ENCODE assay signal across 26 cellular contexts in the genomic region with DNA sequence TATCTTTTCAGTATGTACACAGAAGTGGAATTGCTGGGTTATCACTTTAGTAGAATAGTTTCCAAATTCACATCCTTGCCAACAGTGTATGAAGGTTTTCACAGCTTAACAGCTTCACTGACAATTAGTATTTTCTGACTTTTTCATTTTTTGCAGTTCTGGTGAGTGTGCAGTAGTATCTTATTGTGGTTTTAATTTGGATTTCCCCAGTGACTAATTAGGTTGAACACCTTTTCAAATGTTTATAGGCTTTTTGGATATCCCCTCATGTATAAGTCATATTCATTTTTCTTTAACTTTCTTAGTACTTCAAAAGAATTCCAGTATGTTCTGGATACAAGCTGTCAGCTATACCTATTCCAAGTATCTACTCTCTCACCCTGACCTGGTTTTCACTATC.
"Had no signal": no experiment of that assay in that cellular context is flagged by ENCODE, and none has a peak within 500 bp of the region (broad histone marks: within the 10 kb centered on the region; RNA-seq: fewer than 3 reads in every experiment).

No MANE protein-coding gene starts in this region.

- H3K27ac ChIP-seq: ascending aorta, brain microvascular endothelial cell, gastrocnemius medialis, left lung, lower lobe of right lung, right atrium auricular region, SK-N-MC, thoracic aorta had no signal

- H3K27ac Mint-ChIP-seq: activated CD4-positive, alpha-beta T cell treated with anti-CD3 and anti-CD28 coated beads, Interleukin-2, amount 10 ng/mL, durations not matched to agents 7 days and 5 days; effector memory CD8-positive, alpha-beta T cell; stimulated activated naive B cell treated with anti-CD40 and anti-IgM and Interleukin-4, amounts not matched to agents 10 μg/mL and 1 μg/mL and 100 μg/mL, for 72 hours had no signal

- H3K4me3 ChIP-seq: ascending aorta, gastrocnemius medialis, left lung, lower lobe of right lung, right atrium auricular region, SK-N-MC, smooth muscle cell, thoracic aorta had no signal

- H3K4me1 ChIP-seq: ascending aorta, gastrocnemius medialis, left lung, lower lobe of right lung, right atrium auricular region had no signal

- H3K9me3 ChIP-seq: gastrocnemius medialis, left lung, lower lobe of right lung, right atrium auricular region, thoracic aorta had no signal

- H3K4me3 Mint-ChIP-seq: activated CD4-positive, alpha-beta T cell treated with anti-CD3 and anti-CD28 coated beads, Interleukin-2, amount 10 ng/mL, durations not matched to agents 7 days and 5 days; activated naive CD4-positive, alpha-beta T cell treated with anti-CD3 and anti-CD28 coated beads, Interleukin-2, amount 50 U/mL, for 24 hours; effector memory CD8-positive, alpha-beta T cell; natural killer cell treated with Interleukin-12 subunit alpha and Interleukin-12 subunit beta and Interleukin-15 and Interleukin-18, amount 100 ng/mL, for 72 hours; stimulated activated naive B cell treated with anti-CD40 and anti-IgM and Interleukin-4, amounts not matched to agents 10 μg/mL and 1 μg/mL and 100 μg/mL, for 72 hours had no signal

- DNase-seq: activated CD4-positive, alpha-beta T cell treated with anti-CD3 and anti-CD28 coated beads, Interleukin-2, amount 10 ng/mL, durations not matched to agents 7 days and 5 days; activated CD4-positive, CD25-positive, alpha-beta regulatory T cell; activated CD8-positive, alpha-beta memory T cell treated with anti-CD3 and anti-CD28 coated beads for 24 hours; activated effector memory CD4-positive, alpha-beta T cell treated with anti-CD3 and anti-CD28 coated beads, Interleukin-2, amount 50 U/mL, for 16 hours; brain microvascular endothelial cell; cortex of kidney; effector memory CD8-positive, alpha-beta T cell; erythroblast; gastrocnemius medialis; glutamatergic neuron; left lung; lower lobe of right lung; mesendoderm; stimulated activated CD4-positive, alpha-beta T cell treated with anti-CD3 and anti-CD28 coated beads, Interleukin-1b, Interleukin-23, amount 100 ng/mL, for 48 hours; stimulated activated CD4-positive, alpha-beta T cell treated with anti-CD3 and anti-CD28 coated beads, Interleukin-4, amount 100 ng/mL, for 4 hours; stimulated activated CD8-positive, alpha-beta memory T cell treated with anti-CD3 and anti-CD28 coated beads, Interleukin-4, amount 100 ng/mL, for 48 hours; stimulated activated naive B cell treated with anti-CD40 and anti-IgM and Interleukin-4, amounts not matched to agents 10 μg/mL and 1 μg/mL and 100 μg/mL, for 72 hours; trophoblast cell had no signal

- ATAC-seq: effector memory CD8-positive, alpha-beta T cell; gastrocnemius medialis; left lung; lower lobe of right lung; stimulated activated naive B cell treated with anti-CD40 and anti-IgM and Interleukin-4, amounts not matched to agents 10 μg/mL and 1 μg/mL and 100 μg/mL, for 72 hours had no signal

- H3K4me2 ChIP-seq: smooth muscle cell had no signal

- H3K27me3 ChIP-seq: ascending aorta, brain microvascular endothelial cell, gastrocnemius medialis, left lung, right atrium auricular region had no signal

- FAIRE-seq: urothelium cell line had no signal

- H3K27me3 Mint-ChIP-seq: activated CD4-positive, alpha-beta T cell treated with anti-CD3 and anti-CD28 coated beads, Interleukin-2, amount 10 ng/mL, durations not matched to agents 7 days and 5 days; activated naive CD4-positive, alpha-beta T cell treated with anti-CD3 and anti-CD28 coated beads, Interleukin-2, amount 50 U/mL, for 24 hours; effector memory CD8-positive, alpha-beta T cell; stimulated activated naive B cell treated with anti-CD40 and anti-IgM and Interleukin-4, amounts not matched to agents 10 μg/mL and 1 μg/mL and 100 μg/mL, for 72 hours had no signal

- H3K9me3 Mint-ChIP-seq: activated naive CD4-positive, alpha-beta T cell treated with anti-CD3 and anti-CD28 coated beads, Interleukin-2, amount 50 U/mL, for 24 hours; effector memory CD8-positive, alpha-beta T cell; natural killer cell treated with Interleukin-12 subunit alpha and Interleukin-12 subunit beta and Interleukin-15 and Interleukin-18, amount 100 ng/mL, for 72 hours; stimulated activated naive B cell treated with anti-CD40 and anti-IgM and Interleukin-4, amounts not matched to agents 10 μg/mL and 1 μg/mL and 100 μg/mL, for 72 hours had no signal

- H3K36me3 ChIP-seq: ascending aorta, brain microvascular endothelial cell, gastrocnemius medialis, right atrium auricular region, thoracic aorta had no signal

- H3K4me1 Mint-ChIP-seq: activated CD4-positive, alpha-beta T cell treated with anti-CD3 and anti-CD28 coated beads, Interleukin-2, amount 10 ng/mL, durations not matched to agents 7 days and 5 days; stimulated activated naive B cell treated with anti-CD40 and anti-IgM and Interleukin-4, amounts not matched to agents 10 μg/mL and 1 μg/mL and 100 μg/mL, for 72 hours had no signal
